9 cellular contexts compared by ENCODE assay signal in genomic region chr3:107431048-107431297, GRCh38. TPM values are rescaled to one million over a fixed set of nuclear protein-coding genes. Genes with fewer than 3 reads are reported as not detected.
DNase-seq lines count a peak whose midpoint lies in the region; ATAC-seq and TF ChIP-seq lines count a peak whose summit lies in the region.
"Had no signal": no experiment of that assay in that cellular context is flagged by ENCODE, and none has a peak within 500 bp of the region (broad histone marks: within the 10 kb centered on the region; RNA-seq: fewer than 3 reads in every experiment).

No MANE protein-coding gene starts in this region.

- intact Hi-C loops in CD4-positive, alpha-beta memory T cell (cut with micrococcal nuclease), result no loop called here
- intact Hi-C loops in psoas muscle (cut with DNase I), result loop anchor here (5.0 to 10.0 kb wide), 3 partner anchors 91 to 194 kb away; partner anchors contain the start of gene BBX (in 1 of the 2)

- 0% methylated on average over 10 to 17 of the region's 17 CpGs for WGBS in psoas muscle, 3 donors

- TF ChIP-seq CTCF in GM20000 (IDR thresholded peaks at IDR 0.05; ENCODE audit: extremely low read depth, missing control alignments), result no peak
- no peak for TF ChIP-seq CTCF in cardiac muscle cell (IDR thresholded peaks at IDR 0.05; ENCODE audit: low read depth, low read length)
- no peak for TF ChIP-seq CTCF in psoas muscle (IDR thresholded peaks at IDR 0.05)

- no peaks in the 10 kb centered on the region for H3K27me3 ChIP-seq in CD4-positive, alpha-beta memory T cell (ENCODE audit: insufficient read depth, low read length)
- H3K27me3 ChIP-seq in cardiac muscle cell (peaks cover 21% of the 10 kb centered on the region), psoas muscle (ENCODE audit: insufficient read depth in 3 of 3, low read length in 2 of 3) (no peaks in the 10 kb centered on the region)

- peaks cover 18% of the 10 kb centered on the region for H3K4me1 ChIP-seq in CD4-positive, alpha-beta memory T cell (ENCODE audit: insufficient read depth, low read length)
- H3K4me1 ChIP-seq in cardiac muscle cell (ENCODE audit: low read depth) (peaks cover 5% of the 10 kb centered on the region), psoas muscle (peaks cover 3% of the 10 kb centered on the region)

- H3K4me3 ChIP-seq in CD4-positive, alpha-beta memory T cell (ENCODE audit: low read length in 2 of 2), result peak overlapping the region in 1 of 2 donors; percentile 51
- H3K4me3 ChIP-seq in cardiac muscle cell (peak overlapping the region; percentile 41), psoas muscle (peak overlapping the region; percentile 92)

- no peaks in the 10 kb centered on the region for H3K36me3 ChIP-seq in CD4-positive, alpha-beta memory T cell (ENCODE audit: insufficient read depth, low read length)
- H3K36me3 ChIP-seq in cardiac muscle cell (no peaks in the 10 kb centered on the region), psoas muscle (ENCODE audit: insufficient read depth in 1 of 2, low read depth in 1 of 2) (no peaks in the 10 kb centered on the region)

- H3K36me3 Mint-ChIP-seq in CD4-positive, alpha-beta memory T cell, result peaks cover 0 to 6% of the 10 kb centered on the region in 2 donors
- H3K36me3 Mint-ChIP-seq in activated naive CD4-positive, alpha-beta T cell treated with anti-CD3 and anti-CD28 coated beads, Interleukin-2, amount 10 ng/mL, durations not matched to agents 7 days and 5 days, result no peaks in the 10 kb centered on the region

- H3K9me3 Mint-ChIP-seq in CD4-positive, alpha-beta memory T cell, result peaks cover 0 to 1% (median 0%) of the 10 kb centered on the region in 8 donors
- no peaks in the 10 kb centered on the region for H3K9me3 Mint-ChIP-seq in activated naive CD4-positive, alpha-beta T cell treated with anti-CD3 and anti-CD28 coated beads, Interleukin-2, amount 10 ng/mL, durations not matched to agents 7 days and 5 days

- no peak overlapping the region for H3K27ac ChIP-seq in CD4-positive, alpha-beta memory T cell (ENCODE audit: low read depth, low read length)
- H3K27ac ChIP-seq in cardiac muscle cell, result no peak overlapping the region
- H3K27ac ChIP-seq in psoas muscle, result peak overlapping the region; percentile 92

- H3K4me1 Mint-ChIP-seq in CD4-positive, alpha-beta memory T cell, result peaks cover 15 to 27% (median 19%) of the 10 kb centered on the region in 4 donors
- H3K4me1 Mint-ChIP-seq in activated naive CD4-positive, alpha-beta T cell treated with anti-CD3 and anti-CD28 coated beads, Interleukin-2, amount 10 ng/mL, durations not matched to agents 7 days and 5 days, result peaks cover 19% of the 10 kb centered on the region

- H3K27me3 Mint-ChIP-seq in CD4-positive, alpha-beta memory T cell, result peaks cover 0 to 2% of the 10 kb centered on the region in 2 donors
- H3K27me3 Mint-ChIP-seq in activated naive CD4-positive, alpha-beta T cell treated with anti-CD3 and anti-CD28 coated beads, Interleukin-2, amount 10 ng/mL, durations not matched to agents 7 days and 5 days, result peaks cover 52% of the 10 kb centered on the region

- POLR2A ChIA-PET in CD4-positive, alpha-beta memory T cell (lab: Charles Lee; ENCODE audit: partially characterized antibody), result interaction anchor here (1.3 to 1.5 kb wide), 2 partner anchors 10 to 91 kb away, joined by 5 to 6 read pairs; partner anchors contain the start of gene BBX

- H3K4me3 Mint-ChIP-seq in CD4-positive, alpha-beta memory T cell, result peak overlapping the region; percentile 84 to 96 (median 90)
- peak overlapping the region; percentile 73 for H3K4me3 Mint-ChIP-seq in activated naive CD4-positive, alpha-beta T cell treated with anti-CD3 and anti-CD28 coated beads, Interleukin-2, amount 10 ng/mL, durations not matched to agents 7 days and 5 days

- peak in 3 of 4 donors; percentile 5 to 55 (median 39) for ATAC-seq in psoas muscle

- no peaks in the 10 kb centered on the region for H3K9me3 ChIP-seq in CD4-positive, alpha-beta memory T cell (ENCODE audit: control insufficient read depth in 1 of 2, low read length in 2 of 2)
- no peaks in the 10 kb centered on the region for H3K9me3 ChIP-seq in cardiac muscle cell (ENCODE audit: low read depth)
- no peaks in the 10 kb centered on the region for H3K9me3 ChIP-seq in psoas muscle

- peak; percentile 19 to 47 (median 27) for DNase-seq in CD4-positive, alpha-beta memory T cell
- DNase-seq in GM20000 (ENCODE audit: low spot score) (peak; percentile 44), HT-29 (ENCODE audit: low spot score) (peak; percentile 38), cardiac muscle cell (ENCODE audit: low read depth in 1 of 2, low spot score in 1 of 2) (no peak), psoas muscle (no peak), kidney tubule cell (ENCODE audit: low spot score) (no peak), GM19238 (ENCODE audit: insufficient read length, low spot score) (no peak)
- DNase-seq in activated naive CD4-positive, alpha-beta T cell treated with anti-CD3 and anti-CD28 coated beads, Interleukin-2, amount 10 ng/mL, durations not matched to agents 7 days and 5 days, result peak; percentile 54

- H3K27ac Mint-ChIP-seq in CD4-positive, alpha-beta memory T cell, result peak overlapping the region in 6 of 7 donors; percentile 17 to 85 (median 52)
- H3K27ac Mint-ChIP-seq in activated naive CD4-positive, alpha-beta T cell treated with anti-CD3 and anti-CD28 coated beads, Interleukin-2, amount 10 ng/mL, durations not matched to agents 7 days and 5 days, result peak overlapping the region; percentile 78

- CTCF ChIA-PET in CD4-positive, alpha-beta memory T cell (lab: Charles Lee; ENCODE audit: partially characterized antibody), result interaction anchor here (1.0 to 4.4 kb wide), 12 partner anchors 10 to 201 kb away, joined by 3 to 42 read pairs (median 3); no protein-coding TSS in a partner anchor
- CTCF ChIA-PET in activated naive CD4-positive, alpha-beta T cell treated with anti-CD3 and anti-CD28 coated beads, Interleukin-2, amount 10 ng/mL, durations not matched to agents 7 days and 5 days (lab: Charles Lee), result interaction anchor here (0.9 to 7.0 kb wide), 6 partner anchors 10 to 195 kb away, joined by 3 to 49 read pairs (median 12); no protein-coding TSS in a partner anchor

RNA-seq across cellular contexts. Expression of gene CCDC54, which starts 53.7 kb away (rescaled TPM):
- total RNA-seq in CD4-positive, alpha-beta memory T cell, result not detected
- under 1 TPM in 1 of 2 donors, not detected in 1; 0.18 TPM for polyA plus RNA-seq in CD4-positive, alpha-beta memory T cell
- total RNA-seq in HT-29 (2014; rRNA removed; shearing (Covaris generic)), result not detected in 2 replicates
- not detected in 2 replicates for total RNA-seq in cardiac muscle cell
- polyA plus RNA-seq in cardiac muscle cell, result 0.31 and 0.79 TPM in 2 replicates
- total RNA-seq in psoas muscle, result not detected
- polyA plus RNA-seq in psoas muscle, result not detected
- total RNA-seq: RPMI7951 had no signal

Comparison
In these comparisons a context has a peak if more than half of its experiments do, and no peak if none do; other contexts are left out.
1. DNase-seq: peak in CD4-positive, alpha-beta memory T cell (5 of 5), GM20000 (single experiment), HT-29 (single experiment) and activated naive CD4-positive, alpha-beta T cell treated with anti-CD3 and anti-CD28 coated beads, Interleukin-2, amount 10 ng/mL, durations not matched to agents 7 days and 5 days (single experiment); none in cardiac muscle cell (0 of 2), psoas muscle (0 of 2), kidney tubule cell (single experiment) and GM19238 (single experiment).